ENCODE assay signal across 22 cellular contexts in the genomic region with DNA sequence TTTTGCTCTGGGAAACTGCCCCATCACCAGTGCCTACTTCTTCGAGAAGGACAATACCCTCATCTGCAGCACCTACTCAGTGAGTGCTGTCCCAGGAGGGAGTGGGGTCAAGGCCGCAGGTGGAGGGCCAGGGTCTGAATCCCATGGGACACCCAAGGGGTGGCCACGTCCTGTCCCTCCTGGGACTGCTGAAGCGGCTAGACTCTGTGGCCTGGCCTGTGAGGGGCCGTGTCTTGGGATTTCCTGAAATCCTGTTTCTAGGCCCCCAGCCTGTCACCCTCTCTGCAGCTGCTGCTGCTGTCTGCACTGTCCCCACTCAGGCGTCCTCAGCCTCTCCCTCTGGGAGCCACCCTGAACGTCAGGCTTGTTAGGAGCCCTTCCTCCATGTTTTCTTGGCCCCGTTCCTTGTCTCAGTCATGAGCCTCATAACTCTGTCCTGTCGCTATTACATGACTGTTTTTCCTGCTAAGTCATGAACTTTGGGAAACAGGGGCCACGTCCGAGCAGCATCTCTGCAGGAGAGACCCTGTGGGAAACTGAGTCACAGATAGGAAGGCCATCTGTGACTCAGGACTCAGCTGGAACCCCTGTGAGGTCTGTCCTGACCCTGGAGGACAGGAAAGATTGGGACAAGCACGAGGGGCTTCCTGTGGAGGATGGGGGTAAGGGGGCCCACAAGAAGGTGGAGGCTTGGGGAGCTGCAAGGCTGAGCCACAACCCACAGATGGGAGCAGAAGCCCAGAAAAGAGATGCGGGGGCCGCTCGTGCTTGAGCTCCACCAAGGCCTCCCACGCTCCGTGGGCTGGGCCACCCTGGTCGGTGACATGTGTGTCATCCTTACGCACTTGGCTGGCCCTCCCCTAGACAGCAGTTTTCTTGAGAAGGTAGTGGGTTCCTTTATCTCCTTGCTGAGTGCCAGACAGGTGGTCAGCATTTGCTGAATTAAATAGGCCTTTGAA. TPM values are rescaled to one million over a fixed set of nuclear protein-coding genes. Genes with fewer than 3 reads are reported as not detected.
A peak's percentile ranks its signal among the peaks of the same experiment; 100 is the strongest.
DNase-seq lines count a peak whose midpoint lies in the region; ATAC-seq lines count a peak whose summit lies in the region.
"Had no signal": no experiment of that assay in that cellular context is flagged by ENCODE, and none has a peak within 500 bp of the region (broad histone marks: within the 10 kb centered on the region; RNA-seq: fewer than 3 reads in every experiment).

No MANE protein-coding gene starts in this region.

- H3K9ac ChIP-seq in mesendoderm (ENCODE audit: low read length), result no peak overlapping the region

- no peaks in the 10 kb centered on the region for H3K79me2 ChIP-seq in mesendoderm (ENCODE audit: control insufficient read depth, insufficient read depth, low read length)

- H3K4me1 Mint-ChIP-seq in T-helper 2 cell treated with Interferon-gamma antibody and Interleukin-4, amounts not matched to agents 5 μg/mL and 100 μg/mL, for 36 hours (ENCODE audit: low read depth), result peaks cover 2% of the 10 kb centered on the region
- H3K4me1 Mint-ChIP-seq: activated CD4-positive, alpha-beta memory T cell treated with anti-CD3 and anti-CD28 coated beads, Interleukin-2, amount 10 ng/mL, durations not matched to agents 7 days and 5 days had no signal

- H3K27ac Mint-ChIP-seq in T-helper 2 cell treated with Interferon-gamma antibody and Interleukin-4, amounts not matched to agents 5 μg/mL and 100 μg/mL, for 36 hours, result no peak overlapping the region
- H3K27ac Mint-ChIP-seq: activated CD4-positive, alpha-beta memory T cell treated with anti-CD3 and anti-CD28 coated beads, Interleukin-2, amount 10 ng/mL, durations not matched to agents 7 days and 5 days had no signal

- H3K4me2 ChIP-seq in mesendoderm (ENCODE audit: low read length), result no peak overlapping the region
- H3K4me2 ChIP-seq: smooth muscle cell had no signal

- no peak overlapping the region for H3K4me3 Mint-ChIP-seq in T-helper 2 cell treated with Interferon-gamma antibody and Interleukin-4, amounts not matched to agents 5 μg/mL and 100 μg/mL, for 36 hours
- H3K4me3 Mint-ChIP-seq: activated CD4-positive, alpha-beta memory T cell treated with anti-CD3 and anti-CD28 coated beads, Interleukin-2, amount 10 ng/mL, durations not matched to agents 7 days and 5 days had no signal

- H3K18ac ChIP-seq in mesendoderm (ENCODE audit: low read length), result no peak overlapping the region

- no peaks in the 10 kb centered on the region for H3K79me1 ChIP-seq in mesendoderm (ENCODE audit: low read length)

- no peak overlapping the region for H2BK15ac ChIP-seq in mesendoderm (replicated peaks; ENCODE audit: low read depth)

- no CpG with 5 or more reads among the region's 19 CpGs for WGBS in mesendoderm (ENCODE audit: extremely low coverage, insufficient coverage, low lambda C conversion rate)
- WGBS in aorta, 2 donors, result 74 to 80% methylated on average over 18 to 19 of the region's 19 CpGs

- no peak for ATAC-seq in aorta (ENCODE audit: low FRiP score)

- intact Hi-C loops in aorta (cut with DNase I), result loop anchor here in 1 of 2 donors (10.0 kb wide), 1 partner anchor 386 kb away; no protein-coding TSS in a partner anchor

- H2BK120ac ChIP-seq in mesendoderm (ENCODE audit: low read depth, low read length), result no peak overlapping the region

- no peaks in the 10 kb centered on the region for H3K4me1 ChIP-seq in mesendoderm (ENCODE audit: control insufficient read depth, low read depth, low read length)
- no peaks in the 10 kb centered on the region for H3K4me1 ChIP-seq in aorta (ENCODE audit: control insufficient read depth in 1 of 2, insufficient read depth in 2 of 2, low read length in 2 of 2)
- H3K4me1 ChIP-seq: breast epithelium had no signal

- peak overlapping the region; percentile 17 for H3K56ac ChIP-seq in mesendoderm (ENCODE audit: low read length)

- no peaks in the 10 kb centered on the region for H3K36me3 Mint-ChIP-seq in T-helper 2 cell treated with Interferon-gamma antibody and Interleukin-4, amounts not matched to agents 5 μg/mL and 100 μg/mL, for 36 hours (ENCODE audit: low read depth)

- H3K36me3 ChIP-seq in mesendoderm (ENCODE audit: control insufficient read depth, insufficient read depth, low read length) (no peaks in the 10 kb centered on the region), aorta (ENCODE audit: control insufficient read depth in 1 of 2, insufficient read depth in 2 of 2, low read length in 1 of 2) (no peaks in the 10 kb centered on the region)
- H3K36me3 ChIP-seq: breast epithelium had no signal

- no peak overlapping the region for H3K4me3 ChIP-seq in mesendoderm (ENCODE audit: low read length)
- no peak overlapping the region for H3K4me3 ChIP-seq in aorta (ENCODE audit: low read length in 2 of 2)
- H3K4me3 ChIP-seq: breast epithelium, smooth muscle cell had no signal

- H3K23ac ChIP-seq in mesendoderm (ENCODE audit: low read length), result no peak overlapping the region

- H2AK5ac ChIP-seq in mesendoderm (ENCODE audit: low read length), result peak overlapping the region; percentile 3

- no peak overlapping the region for H4K5ac ChIP-seq in mesendoderm (ENCODE audit: low read length)

- no peaks in the 10 kb centered on the region for H3K27me3 Mint-ChIP-seq in T-helper 2 cell treated with Interferon-gamma antibody and Interleukin-4, amounts not matched to agents 5 μg/mL and 100 μg/mL, for 36 hours (ENCODE audit: low read depth)
- H3K27me3 Mint-ChIP-seq: activated CD4-positive, alpha-beta memory T cell treated with anti-CD3 and anti-CD28 coated beads, Interleukin-2, amount 10 ng/mL, durations not matched to agents 7 days and 5 days had no signal

- H2BK5ac ChIP-seq in mesendoderm (ENCODE audit: low read length), result no peak overlapping the region

- DNase-seq in stimulated activated CD4-positive, alpha-beta T cell treated with anti-CD3 and anti-CD28 coated beads, Interleukin-4, amount 100 ng/mL, for 1 hour, result peak; percentile 11
- DNase-seq in stimulated activated CD4-positive, alpha-beta T cell treated with anti-CD3 and anti-CD28 coated beads, Interleukin-1b, Interleukin-23, amount 100 ng/mL, for 48 hours, result no peak
- DNase-seq in activated T-cell treated with anti-CD3 and anti-CD28 coated beads for 4 hours (peak; percentile 23), mesendoderm (peak; percentile 18), aorta (peak; percentile 33 to 51), NCI-H510A (lab: John Stamatoyannopoulos, UW) (no peak)
- DNase-seq in T-helper 2 cell treated with Interferon-gamma antibody and Interleukin-4, amounts not matched to agents 5 μg/mL and 100 μg/mL, for 36 hours (ENCODE audit: low spot score), result no peak
- DNase-seq: activated CD4-positive, alpha-beta memory T cell treated with anti-CD3 and anti-CD28 coated beads, Interleukin-2, amount 10 ng/mL, durations not matched to agents 7 days and 5 days; cortex of kidney; GDM1; KG1; mammary epithelial cell; MV-4-11; NCI-H187 treated with DMSO at 0.1 percent for 48 hours; NCI-H2227 treated with DMSO at 0.1 percent for 48 hours; NCI-H774; nucleus accumbens; T-helper 9 cell had no signal

- no peaks in the 10 kb centered on the region for H3K9me3 Mint-ChIP-seq in T-helper 2 cell treated with Interferon-gamma antibody and Interleukin-4, amounts not matched to agents 5 μg/mL and 100 μg/mL, for 36 hours
- H3K9me3 Mint-ChIP-seq: activated CD4-positive, alpha-beta memory T cell treated with anti-CD3 and anti-CD28 coated beads, Interleukin-2, amount 10 ng/mL, durations not matched to agents 7 days and 5 days had no signal

- no peaks in the 10 kb centered on the region for H3K9me3 ChIP-seq in aorta (ENCODE audit: control insufficient read depth, low read length)

- no peaks in the 10 kb centered on the region for H3K27me3 ChIP-seq in mesendoderm (ENCODE audit: insufficient read depth, low read length, poor library complexity)
- H3K27me3 ChIP-seq in aorta (ENCODE audit: control insufficient read depth in 1 of 2, insufficient read depth in 2 of 2, low read length in 1 of 2), result no peaks in the 10 kb centered on the region
- H3K27me3 ChIP-seq: breast epithelium had no signal

- peak overlapping the region; percentile 1 for H3K4ac ChIP-seq in mesendoderm (ENCODE audit: low read depth, low read length)

- H4K8ac ChIP-seq in mesendoderm (ENCODE audit: low read depth, low read length), result no peak overlapping the region

- H3K27ac ChIP-seq in mesendoderm (ENCODE audit: low read depth, low read length) (no peak overlapping the region), aorta (ENCODE audit: low read depth in 1 of 2, low read length in 2 of 2) (no peak overlapping the region)
- H3K27ac ChIP-seq: breast epithelium had no signal

RNA-seq across cellular contexts. Expression of a gene that starts 49.9 kb away (rescaled TPM):
- polyA plus RNA-seq in mesendoderm (2013, experiment 1 of 2), result 0.06 TPM
- 0.03 TPM for polyA plus RNA-seq in mesendoderm (2013, experiment 2 of 2)
- 1 to 10 TPM in 1 of 2 donors, under 1 TPM in 1; 0.81 to 1.1 TPM for total RNA-seq in aorta
- polyA plus RNA-seq in aorta, result under 1 TPM in 1 of 2 donors, not detected in 1; 0.13 TPM
- total RNA-seq: HT1080, temporal lobe had no signal
- polyA plus RNA-seq: mammary epithelial cell had no signal

Comparison
In these comparisons a context has a peak if more than half of its experiments do, and no peak if none do; other contexts are left out.
1. DNase-seq: peak in stimulated activated CD4-positive, alpha-beta T cell treated with anti-CD3 and anti-CD28 coated beads, Interleukin-4, amount 100 ng/mL, for 1 hour (single experiment), activated T-cell treated with anti-CD3 and anti-CD28 coated beads for 4 hours (single experiment), mesendoderm (single experiment) and aorta (2 of 2); none in stimulated activated CD4-positive, alpha-beta T cell treated with anti-CD3 and anti-CD28 coated beads, Interleukin-1b, Interleukin-23, amount 100 ng/mL, for 48 hours (single experiment), T-helper 2 cell treated with Interferon-gamma antibody and Interleukin-4, amounts not matched to agents 5 μg/mL and 100 μg/mL, for 36 hours (single experiment) and NCI-H510A (single experiment).